ENCODE assay signal across 26 cellular contexts in genomic region chr7:110607050-110607862, GRCh38.
"Had no signal": no experiment of that assay in that cellular context is flagged by ENCODE, and none has a peak within 500 bp of the region (broad histone marks: within the 10 kb centered on the region; RNA-seq: fewer than 3 reads in every experiment).

No MANE protein-coding gene starts in this region.

- H3K27me3 ChIP-seq: body of pancreas, cardiac muscle cell, colonic mucosa, left lung, neutrophil, right lobe of liver, suprapubic skin, tibial artery, upper lobe of right lung had no signal

- H3K4me1 ChIP-seq: body of pancreas, colonic mucosa, left lung, lower lobe of right lung, right lobe of liver, suprapubic skin, tibial artery, upper lobe of right lung had no signal

- DNase-seq: activated CD8-positive, alpha-beta memory T cell treated with anti-CD3 and anti-CD28 coated beads, Interleukin-2, amount 50 U/mL, for 4 hours; activated effector memory CD4-positive, alpha-beta T cell treated with anti-CD3 and anti-CD28 coated beads, Interleukin-2, amount 50 U/mL, for 16 hours; activated naive CD4-positive, alpha-beta T cell treated with anti-CD3 and anti-CD28 coated beads, Interleukin-2, amount 50 U/mL, for 16 hours; activated T-cell treated with anti-CD3 and anti-CD28 coated beads, Interleukin-2, amount 50 U/mL, for 1 hour; anterior cingulate cortex; body of pancreas; cerebellar nuclear complex; colonic mucosa; effector memory CD4-positive, alpha-beta T cell; left lung; lower lobe of right lung; mesendoderm; right lobe of liver; stimulated activated CD4-positive, alpha-beta T cell treated with anti-CD3 and anti-CD28 coated beads, Interleukin-2, amount 100 ng/mL, for 48 hours; T-helper 17 cell; T1000; tibial artery; upper lobe of right lung; WERI-Rb-1 had no signal

- H3K27ac Mint-ChIP-seq: activated T-helper 1 cell treated with anti-CD3 and anti-CD28 coated beads, Interleukin-12 subunit alpha, Interleukin-12 subunit beta, Interleukin-2, Interleukin-4 antibody, amounts not matched to agents 30 ng/mL and 10 ng/mL and 1 ng/mL, durations not matched to agents 14 hours and 24 hours and 36 hours; natural killer cell treated with Interleukin-12 subunit alpha and Interleukin-12 subunit beta and Interleukin-15 and Interleukin-18, amount 100 ng/mL, for 72 hours; stimulated activated naive CD8-positive, alpha-beta T cell treated with anti-CD3 and anti-CD28 coated beads, Interleukin-15, Interleukin-2, amounts not matched to agents 100 ng/mL and 50 ng/mL, for 24 hours; T-helper 17 cell had no signal

- H3K4me3 Mint-ChIP-seq: activated T-helper 1 cell treated with anti-CD3 and anti-CD28 coated beads, Interleukin-12 subunit alpha, Interleukin-12 subunit beta, Interleukin-2, Interleukin-4 antibody, amounts not matched to agents 30 ng/mL and 10 ng/mL and 1 ng/mL, durations not matched to agents 14 hours and 24 hours and 36 hours; natural killer cell treated with Interleukin-12 subunit alpha and Interleukin-12 subunit beta and Interleukin-15 and Interleukin-18, amount 100 ng/mL, for 72 hours; stimulated activated naive CD8-positive, alpha-beta T cell treated with anti-CD3 and anti-CD28 coated beads, Interleukin-15, Interleukin-2, amounts not matched to agents 100 ng/mL and 50 ng/mL, for 24 hours; T-helper 17 cell had no signal

- H3K27me3 Mint-ChIP-seq: natural killer cell treated with Interleukin-12 subunit alpha and Interleukin-12 subunit beta and Interleukin-15 and Interleukin-18, amount 100 ng/mL, for 72 hours; stimulated activated naive CD8-positive, alpha-beta T cell treated with anti-CD3 and anti-CD28 coated beads, Interleukin-15, Interleukin-2, amounts not matched to agents 100 ng/mL and 50 ng/mL, for 24 hours had no signal

- H3K36me3 Mint-ChIP-seq: natural killer cell treated with Interleukin-12 subunit alpha and Interleukin-12 subunit beta and Interleukin-15 and Interleukin-18, amount 100 ng/mL, for 72 hours had no signal

- H3K9me3 ChIP-seq: body of pancreas, colonic mucosa, left lung, lower lobe of right lung, neutrophil, right lobe of liver, suprapubic skin, tibial artery, upper lobe of right lung had no signal

- H3K4me3 ChIP-seq: body of pancreas, cardiac muscle cell, colonic mucosa, left lung, lower lobe of right lung, right lobe of liver, suprapubic skin, tibial artery, upper lobe of right lung had no signal

- H3K36me3 ChIP-seq: cardiac muscle cell, colonic mucosa, left lung, lower lobe of right lung, neutrophil, right lobe of liver, suprapubic skin, tibial artery, upper lobe of right lung, WERI-Rb-1 had no signal

- ATAC-seq: activated CD4-positive, CD25-positive, alpha-beta regulatory T cell treated with anti-CD3 and anti-CD28 coated beads, Interleukin-2, amount 50 U/mL, for 24 hours; body of pancreas; left lung; lower lobe of right lung; natural killer cell treated with Interleukin-12 subunit alpha and Interleukin-12 subunit beta and Interleukin-15 and Interleukin-18, amount 100 ng/mL, for 72 hours; right lobe of liver; T-helper 17 cell; upper lobe of right lung had no signal

- H3K27ac ChIP-seq: body of pancreas, cardiac muscle cell, colonic mucosa, left lung, lower lobe of right lung, neutrophil, right lobe of liver, suprapubic skin, tibial artery, upper lobe of right lung, WERI-Rb-1 had no signal
